In genomic region chr20:38927902-38928578, GRCh38 we compare ENCODE assay signal across 8 cellular contexts. TPM values are rescaled to one million over a fixed set of nuclear protein-coding genes. Genes with fewer than 3 reads are reported as not detected.
DNase-seq lines count a peak whose midpoint lies in the region; ATAC-seq and TF ChIP-seq lines count a peak whose summit lies in the region.

No MANE protein-coding gene starts in this region.

- H3K4me3 Mint-ChIP-seq in naive thymus-derived CD8-positive, alpha-beta T cell, result peak overlapping the region; percentile 45 to 85 (median 78)

- H3K36me3 Mint-ChIP-seq in naive thymus-derived CD8-positive, alpha-beta T cell, result peaks cover 0 to 2% (median 0%) of the 10 kb centered on the region in 3 donors

- H3K27me3 ChIP-seq in Karpas-422 (ENCODE audit: low read length), result no peaks in the 10 kb centered on the region

- H3K79me2 ChIP-seq in Karpas-422 (ENCODE audit: low read length), result peaks cover 68% of the 10 kb centered on the region

- H3K4me2 ChIP-seq in Karpas-422 (ENCODE audit: low read depth, low read length, poor library complexity, severe bottlenecking), result peak overlapping the region; percentile 73

- peaks cover 6 to 22% (median 15%) of the 10 kb centered on the region in 4 donors for H3K4me1 Mint-ChIP-seq in naive thymus-derived CD8-positive, alpha-beta T cell

- H4K20me1 ChIP-seq in Karpas-422 (ENCODE audit: insufficient read depth, low read depth, low read length), result peaks cover 4% of the 10 kb centered on the region; the same call in 1 of the 2 replicates

- no peaks in the 10 kb centered on the region for H3K27me3 Mint-ChIP-seq in naive thymus-derived CD8-positive, alpha-beta T cell

- H3K9me3 ChIP-seq in Karpas-422 (ENCODE audit: low read length), result no peaks in the 10 kb centered on the region

- peak overlapping the region; percentile 71 for H3K4me3 ChIP-seq in Karpas-422 (ENCODE audit: low read length)
- H3K4me3 ChIP-seq in astrocyte of the spinal cord (ENCODE audit: low read depth, low read length), result peak overlapping the region; percentile 69

- H2AFZ ChIP-seq in Karpas-422 (ENCODE audit: low read length), result no peak overlapping the region

- DNase-seq in EH (ENCODE audit: low read depth), result peak; percentile 6
- DNase-seq in Karpas-422, result peak; percentile 57
- DNase-seq in astrocyte of the spinal cord (ENCODE audit: low read depth, low spot score), result no peak
- no peak for DNase-seq in naive thymus-derived CD8-positive, alpha-beta T cell
- DNase-seq in stimulated activated CD4-positive, alpha-beta T cell treated with anti-CD3 and anti-CD28 coated beads, Interleukin-2, amount 100 ng/mL, for 48 hours, result no peak
- no peak for DNase-seq in NCI-H2171 treated with DMSO at 0.1 percent for 48 hours (lab: John Stamatoyannopoulos, UW)

- ATAC-seq in naive thymus-derived CD8-positive, alpha-beta T cell, result no peak
- no peak for ATAC-seq in HG03039 (IDR thresholded peaks at IDR 0.05; ENCODE audit: unreplicated experiment)
- ATAC-seq in GM21717 (IDR thresholded peaks at IDR 0.05; ENCODE audit: unreplicated experiment), result no peak

- peak overlapping the region in 2 of 10 donors; percentile 12 to 47 for H3K27ac Mint-ChIP-seq in naive thymus-derived CD8-positive, alpha-beta T cell

- H3K36me3 ChIP-seq in Karpas-422 (ENCODE audit: insufficient read depth, low read length), result peaks cover 10% of the 10 kb centered on the region; the same call in 1 of the 2 replicates

- POLR2A ChIA-PET in naive thymus-derived CD8-positive, alpha-beta T cell (lab: Charles Lee), result interaction anchor here (0.7 to 1.6 kb wide), 2 partner anchors 124 to 140 kb away, joined by 3 to 7 read pairs; no protein-coding TSS in a partner anchor

- no peaks in the 10 kb centered on the region for H3K9me2 ChIP-seq in Karpas-422 (replicated peaks; ENCODE audit: insufficient read depth, low read length)

- peaks cover 30% of the 10 kb centered on the region for H3K4me1 ChIP-seq in Karpas-422 (ENCODE audit: low read length)

- no peak overlapping the region for H3K27ac ChIP-seq in Karpas-422 (ENCODE audit: low read length)

- peak overlapping the region; percentile 94 for H3K9ac ChIP-seq in Karpas-422 (ENCODE audit: low read length)

- no peaks in the 10 kb centered on the region for H3K9me3 Mint-ChIP-seq in naive thymus-derived CD8-positive, alpha-beta T cell

- no peak for TF ChIP-seq CTCF in astrocyte of the spinal cord (IDR thresholded peaks at IDR 0.05; ENCODE audit: low read depth, low read length)

- in situ Hi-C loops in astrocyte of the spinal cord (cut with HindIII; ENCODE audit: low sequenced_read_pairs), result no loop called here

RNA-seq across cellular contexts. Expression of gene FAM83D, which starts 1.8 kb away (rescaled TPM):
- 14.4 and 21.8 TPM in 2 replicates for total RNA-seq in Karpas-422 (2014; rRNA removed; shearing (Covaris generic); ENCODE audit: low replicate concordance)
- 1 to 10 TPM; 1.0 to 1.1 TPM for total RNA-seq in naive thymus-derived CD8-positive, alpha-beta T cell
- under 1 TPM; 0.46 to 0.56 (median 0.49) TPM for polyA plus RNA-seq in naive thymus-derived CD8-positive, alpha-beta T cell

RNA-seq across cellular contexts. Expression of gene DHX35, which starts 34.1 kb away (rescaled TPM):
- 14.5 and 19.0 TPM in 2 replicates for total RNA-seq in Karpas-422 (2014; rRNA removed; shearing (Covaris generic); ENCODE audit: low replicate concordance)
- total RNA-seq in naive thymus-derived CD8-positive, alpha-beta T cell, result 10 to 100 TPM; 12.1 to 12.5 TPM
- 1 to 10 TPM; 5.4 to 7.5 (median 5.6) TPM for polyA plus RNA-seq in naive thymus-derived CD8-positive, alpha-beta T cell

Comparison
In these comparisons a context has a peak if more than half of its experiments do, and no peak if none do; other contexts are left out.
1. DNase-seq: peak in EH (single experiment) and Karpas-422 (single experiment); none in astrocyte of the spinal cord (single experiment), naive thymus-derived CD8-positive, alpha-beta T cell (0 of 10), stimulated activated CD4-positive, alpha-beta T cell treated with anti-CD3 and anti-CD28 coated beads, Interleukin-2, amount 100 ng/mL, for 48 hours (0 of 2) and NCI-H2171 treated with DMSO at 0.1 percent for 48 hours (single experiment).